In genomic region chr22:23248583-23248982, GRCh38 we compare ENCODE assay signal across 1 cellular context.
A peak's percentile ranks its signal among the peaks of the same experiment; 100 is the strongest.
TF ChIP-seq lines count a peak whose summit lies in the region.

No MANE protein-coding gene starts in this region.

TF ChIP-seq in K562, 482 proteins besides CTCF, POLR2A, EP300 and RAD21 (continued from another document):
- TF ChIP-seq MLX (CRISPR knock-in tag; conservative IDR thresholded peaks at IDR 0.05), result peak in 1 of 2 experiments; percentile 96; a peak in 2 of 4 replicates
- no peak for TF ChIP-seq JUN (IDR thresholded peaks at IDR 0.05; ENCODE audit: borderline replicate concordance, low read depth, low read length)
- no peak for TF ChIP-seq JUN (CRISPR knock-in tag; IDR thresholded peaks at IDR 0.05; ENCODE audit: borderline replicate concordance)
- peak; percentile 55; the same call in 1 of the 2 replicates for TF ChIP-seq HMGXB4 (CRISPR knock-in tag; IDR thresholded peaks at IDR 0.05)
- TF ChIP-seq ATF1 (CRISPR knock-in tag; IDR thresholded peaks at IDR 0.05), result no peak
- no peak for TF ChIP-seq ATF1 (tag; IDR thresholded peaks at IDR 0.05)
TF ChIP-seq in K562: peak in this region for 5.
